Comparison of ENCODE assay signal across 8 cellular contexts in the genomic region with DNA sequence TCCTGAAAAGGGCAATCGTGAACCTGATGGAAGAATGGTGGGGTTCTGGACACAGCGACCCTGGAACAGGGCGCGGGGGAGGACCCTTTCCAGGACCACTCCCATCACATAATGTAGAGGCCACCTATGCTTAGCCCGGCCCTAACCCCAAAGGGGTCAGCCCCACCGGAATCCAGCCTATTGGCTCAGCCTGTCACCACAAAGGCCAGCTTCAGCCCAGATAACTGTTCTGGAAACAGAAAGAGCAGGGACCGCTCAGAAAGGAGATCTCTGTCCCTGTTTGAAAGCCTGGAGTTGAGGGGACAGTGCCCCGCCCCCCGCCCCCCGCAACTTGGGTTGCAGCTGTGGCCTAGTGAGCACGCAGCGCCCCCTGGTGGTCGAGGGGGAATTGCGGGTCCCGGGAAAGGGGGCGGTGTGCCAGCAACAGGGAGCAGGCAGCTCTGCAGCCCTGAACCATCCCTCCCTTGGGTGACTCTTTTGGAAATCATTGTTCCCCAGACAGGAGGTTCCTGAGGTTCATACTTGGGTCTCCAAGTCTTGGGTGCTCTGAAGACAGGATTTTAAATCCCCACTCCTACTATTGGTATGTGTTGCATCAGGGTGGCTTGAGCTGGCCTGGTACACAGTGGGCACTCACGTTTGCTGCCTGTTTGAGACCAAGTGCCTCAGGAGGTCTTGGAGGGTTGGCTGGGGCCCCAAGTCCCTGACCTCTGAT. TPM values are rescaled to one million over a fixed set of nuclear protein-coding genes. Genes with fewer than 3 reads are reported as not detected.
A peak's percentile ranks its signal among the peaks of the same experiment; 100 is the strongest.
DNase-seq lines count a peak whose midpoint lies in the region; ATAC-seq, FAIRE-seq and TF ChIP-seq lines count a peak whose summit lies in the region.

No MANE protein-coding gene starts in this region.

- TF ChIP-seq POLR2A in H54 (IDR thresholded peaks at IDR 0.05; ENCODE audit: low read depth, low read length) (no peak), prostate gland (IDR thresholded peaks at IDR 0.05) (no peak)

- ATAC-seq in Right ventricle myocardium inferior (peak; percentile 42), HG03469 (IDR thresholded peaks at IDR 0.05; ENCODE audit: unreplicated experiment) (no peak)

- H3K4me3 ChIP-seq in SJCRH30, result no peak overlapping the region
- no peak overlapping the region for H3K4me3 ChIP-seq in prostate gland

- intact Hi-C loops in Right ventricle myocardium inferior (cut with DNase I) (loop anchor here (1.0 kb wide), 1 partner anchor 34 kb away; no protein-coding TSS in a partner anchor), prostate gland (cut with DNase I) (loop anchor here (2.0 to 5.0 kb wide), 2 partner anchors 34 to 149 kb away; no protein-coding TSS in a partner anchor)

- DNase-seq in H54 (ENCODE audit: insufficient read length, low spot score), result peak; percentile 83
- peak; percentile 60 to 82 for DNase-seq in SJCRH30
- peak; percentile 77 for DNase-seq in activated naive CD4-positive, alpha-beta T cell treated with Interleukin-2 at 50 U/mL for 16 hours
- peak; percentile 86 for DNase-seq in Right ventricle myocardium inferior (ENCODE audit: missing footprints)
- DNase-seq in prostate gland (ENCODE audit: low spot score), result peak; percentile 44
- DNase-seq in urothelium cell line (ENCODE audit: low spot score), result peak; percentile 80

- no peak for FAIRE-seq in H54 (lab: Jason Lieb, UNC)
- FAIRE-seq in urothelium cell line (lab: Jason Lieb, UNC), result no peak

- no peak overlapping the region for H3K27ac ChIP-seq in C4-2B
- no peak overlapping the region for H3K27ac ChIP-seq in SJCRH30
- no peak overlapping the region for H3K27ac ChIP-seq in prostate gland

- H3K27me3 ChIP-seq in SJCRH30 (no peaks in the 10 kb centered on the region), prostate gland (replicated peaks; ENCODE audit: insufficient read depth) (no peaks in the 10 kb centered on the region)

- WGBS in prostate gland, result 20% methylated on average over 13 of the region's 17 CpGs

- no peaks in the 10 kb centered on the region for H3K36me3 ChIP-seq in SJCRH30
- no peaks in the 10 kb centered on the region for H3K36me3 ChIP-seq in prostate gland

- H3K9me3 ChIP-seq in SJCRH30 (replicated peaks) (no peaks in the 10 kb centered on the region), prostate gland (no peaks in the 10 kb centered on the region)

- H3K4me1 ChIP-seq in SJCRH30 (peaks cover 7% of the 10 kb centered on the region; the same call in 1 of the 2 replicates), prostate gland (replicated peaks) (no peaks in the 10 kb centered on the region)

- TF ChIP-seq CTCF in C4-2B (conservative IDR thresholded peaks at IDR 0.05) (peak; percentile 94), prostate gland (IDR thresholded peaks at IDR 0.05) (peak; percentile 84 to 99 (median 90))

RNA-seq across cellular contexts. Expression of gene SIGLEC1, which starts 1.5 kb away (rescaled TPM):
- total RNA-seq in SJCRH30 (2014; rRNA removed; shearing (Covaris generic)), result 0.02 TPM in 1 of 2 replicates, not detected in the other
- 9.5 TPM for total RNA-seq in Right ventricle myocardium inferior
- total RNA-seq in prostate gland, result 1 to 10 TPM in 1 of 2 donors, under 1 TPM in 1; 0.32 to 5.3 TPM

RNA-seq across cellular contexts. Expression of gene HSPA12B, which starts 21.6 kb away (rescaled TPM):
- total RNA-seq in SJCRH30 (2014; rRNA removed; shearing (Covaris generic)), result not detected in 2 replicates
- total RNA-seq in Right ventricle myocardium inferior, result 17.5 TPM
- 1 to 10 TPM; 3.9 to 9.4 TPM for total RNA-seq in prostate gland

RNA-seq across cellular contexts. Expression of gene ADAM33, which starts 29.1 kb away (rescaled TPM):
- total RNA-seq in SJCRH30 (2014; rRNA removed; shearing (Covaris generic)), result not detected in 2 replicates
- total RNA-seq in Right ventricle myocardium inferior (13.4 TPM), prostate gland (10 to 100 TPM; 18.2 to 38.3 TPM)

RNA-seq across cellular contexts. Expression of gene GFRA4, which starts 47.7 kb away (rescaled TPM):
- total RNA-seq in SJCRH30 (2014; rRNA removed; shearing (Covaris generic)), result not detected in 2 replicates
- total RNA-seq in Right ventricle myocardium inferior (not detected), prostate gland (not detected)

RNA-seq across cellular contexts. Expression of gene ADISSP, which starts 56.7 kb away (rescaled TPM):
- total RNA-seq in SJCRH30 (2014; rRNA removed; shearing (Covaris generic)), result 44.9 and 51.3 TPM in 2 replicates
- total RNA-seq in Right ventricle myocardium inferior (14.6 TPM), prostate gland (10 to 100 TPM; 11.8 to 14.6 TPM)

Comparison
In these comparisons a context has a peak if more than half of its experiments do, and no peak if none do; other contexts are left out.
1. RNA of gene ADAM33, which starts 29.1 kb away (total RNA-seq): 18.2 to 38.3 TPM in prostate gland and 13.4 TPM in Right ventricle myocardium inferior (single experiment); not detected in SJCRH30; every median in the first group is over 10 times any median in the second.
2. Peak in every context shown above with its lines, with median percentiles within 50 percentile points of each other: DNase-seq.